Comparison of ENCODE assay signal across 8 cellular contexts in the genomic region with DNA sequence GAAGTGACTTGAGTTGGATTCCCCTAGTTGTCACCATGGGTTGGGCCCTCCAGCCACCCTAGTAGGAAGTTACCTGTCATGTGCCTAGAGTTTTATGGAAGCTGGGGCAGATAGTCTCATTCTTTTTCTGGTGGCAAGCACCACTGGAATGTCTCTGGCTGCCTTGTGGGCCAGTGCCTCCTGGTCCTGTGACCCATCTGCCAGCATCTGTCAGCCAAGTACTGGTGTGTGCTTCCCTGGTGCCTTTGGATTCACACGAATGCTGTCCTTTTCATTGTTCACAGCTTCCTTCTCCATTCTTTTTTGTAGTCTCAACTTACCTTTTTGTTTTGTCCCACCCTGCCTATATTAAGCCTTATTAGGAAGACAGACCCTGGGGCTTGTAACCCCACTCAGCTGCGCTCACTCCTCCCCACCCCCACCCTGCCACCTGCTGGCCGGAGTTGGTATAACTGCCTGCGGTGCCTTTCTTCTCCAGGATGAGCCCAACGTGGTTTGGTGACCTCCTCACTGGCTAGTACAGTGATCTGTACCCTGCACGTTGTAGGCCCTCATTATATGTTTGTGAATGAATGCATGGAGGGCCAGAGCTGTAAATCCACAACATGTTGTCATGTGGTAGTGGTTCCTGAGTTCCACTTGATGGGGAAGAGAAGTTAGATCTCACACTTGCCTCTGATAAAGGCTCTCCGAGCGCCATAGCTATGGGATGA.
DNase-seq lines count a peak whose midpoint lies in the region; ATAC-seq and TF ChIP-seq lines count a peak whose summit lies in the region.

No MANE protein-coding gene starts in this region.

- peaks cover 36% of the 10 kb centered on the region for H3K27me3 Mint-ChIP-seq in WTC11 (ENCODE audit: low read depth)
- H3K27me3 Mint-ChIP-seq in stimulated activated memory B cell treated with anti-CD40 and anti-IgM and Interleukin-4, amounts not matched to agents 10 μg/mL and 1 μg/mL and 100 μg/mL, for 72 hours: peaks cover 75% of the 10 kb centered on the region

- no peaks in the 10 kb centered on the region for H3K36me3 ChIP-seq in colonic mucosa
- H3K36me3 ChIP-seq in mesendoderm (ENCODE audit: control insufficient read depth, insufficient read depth, low read length): no peaks in the 10 kb centered on the region

- no peaks in the 10 kb centered on the region for H3K79me1 ChIP-seq in mesendoderm (ENCODE audit: low read length)

- H3K9me3 Mint-ChIP-seq in WTC11: no peaks in the 10 kb centered on the region
- no peaks in the 10 kb centered on the region for H3K9me3 Mint-ChIP-seq in stimulated activated memory B cell treated with anti-CD40 and anti-IgM and Interleukin-4, amounts not matched to agents 10 μg/mL and 1 μg/mL and 100 μg/mL, for 72 hours

- CTCF ChIA-PET in WTC11 (lab: Charles Lee): interaction anchor here (0.6 to 8.1 kb wide), 31 partner anchors 9 to 357 kb away, joined by 3 to 243 read pairs (median 5); no protein-coding TSS in a partner anchor

- no peak overlapping the region for H3K23ac ChIP-seq in mesendoderm (ENCODE audit: low read length)

- no peak overlapping the region for H3K27ac ChIP-seq in colonic mucosa
- no peak overlapping the region for H3K27ac ChIP-seq in mesendoderm (ENCODE audit: low read depth, low read length)

- H2BK15ac ChIP-seq in mesendoderm (replicated peaks; ENCODE audit: low read depth): no peak overlapping the region

- WGBS in mesendoderm (ENCODE audit: extremely low coverage, insufficient coverage, low lambda C conversion rate): no CpG with 5 or more reads among the region's 8 CpGs

- H3K18ac ChIP-seq in mesendoderm (ENCODE audit: low read length): no peak overlapping the region

- H3K9me3 ChIP-seq in colonic mucosa: no peaks in the 10 kb centered on the region

- H3K4me3 ChIP-seq in colonic mucosa: no peak overlapping the region
- no peak overlapping the region for H3K4me3 ChIP-seq in mesendoderm (ENCODE audit: low read length)

- H3K36me3 Mint-ChIP-seq in WTC11: 0 out of 2 replicates have a peak, but pooled peaks cover 3% of the 10 kb centered on the region
- peaks cover 4% of the 10 kb centered on the region for H3K36me3 Mint-ChIP-seq in stimulated activated memory B cell treated with anti-CD40 and anti-IgM and Interleukin-4, amounts not matched to agents 10 μg/mL and 1 μg/mL and 100 μg/mL, for 72 hours

- no peak overlapping the region for H4K5ac ChIP-seq in mesendoderm (ENCODE audit: low read length)

- H3K9ac ChIP-seq in colonic mucosa (ENCODE audit: low read depth in 2 of 2, low read length in 2 of 2) (no peak overlapping the region), mesendoderm (ENCODE audit: low read length) (no peak overlapping the region)

- H3K4me1 Mint-ChIP-seq in WTC11: peaks cover 40% of the 10 kb centered on the region
- H3K4me1 Mint-ChIP-seq in stimulated activated memory B cell treated with anti-CD40 and anti-IgM and Interleukin-4, amounts not matched to agents 10 μg/mL and 1 μg/mL and 100 μg/mL, for 72 hours: peaks cover 28% of the 10 kb centered on the region

- POLR2A ChIA-PET in WTC11 (lab: Charles Lee): no interaction called here

- H4K8ac ChIP-seq in mesendoderm (ENCODE audit: low read depth, low read length): no peak overlapping the region

- peak; percentile 82 for DNase-seq in DMS53 (lab: John Stamatoyannopoulos, UW)
- peak; percentile 83 for DNase-seq in WTC11 (ENCODE audit: low spot score)
- DNase-seq in colonic mucosa: peak; percentile 65
- DNase-seq in mesendoderm: peak; percentile 62

- H3K4me3 Mint-ChIP-seq in WTC11: no peak overlapping the region
- H3K4me3 Mint-ChIP-seq in stimulated activated memory B cell treated with anti-CD40 and anti-IgM and Interleukin-4, amounts not matched to agents 10 μg/mL and 1 μg/mL and 100 μg/mL, for 72 hours: no peak overlapping the region

- no peaks in the 10 kb centered on the region for H3K79me2 ChIP-seq in mesendoderm (ENCODE audit: control insufficient read depth, insufficient read depth, low read length)

- no peak overlapping the region for H2AK5ac ChIP-seq in mesendoderm (ENCODE audit: low read length)

- no peak overlapping the region for H3K4ac ChIP-seq in mesendoderm (ENCODE audit: low read depth, low read length)

- H3K4me1 ChIP-seq in colonic mucosa (peaks cover 3% of the 10 kb centered on the region), mesendoderm (ENCODE audit: control insufficient read depth, low read depth, low read length) (peaks cover 4% of the 10 kb centered on the region)

- intact Hi-C loops in colonic mucosa (cut with DNase I): loop anchor here (5.0 to 10.0 kb wide), 2 partner anchors 68 to 131 kb away; no protein-coding TSS in a partner anchor

- H2BK5ac ChIP-seq in mesendoderm (ENCODE audit: low read length): no peak overlapping the region

- no peak overlapping the region for H2BK120ac ChIP-seq in mesendoderm (ENCODE audit: low read depth, low read length)

- ATAC-seq in WTC11 (peak; percentile 6; the same call in 1 of the 2 replicates), HG02981 (IDR thresholded peaks at IDR 0.05; ENCODE audit: unreplicated experiment) (no peak), HG03469 (IDR thresholded peaks at IDR 0.05; ENCODE audit: unreplicated experiment) (no peak)
- ATAC-seq in stimulated activated memory B cell treated with anti-CD40 and anti-IgM and Interleukin-4, amounts not matched to agents 10 μg/mL and 1 μg/mL and 100 μg/mL, for 72 hours: peak; percentile 49

- peak; percentile 99 for TF ChIP-seq CTCF in LNCAP (IDR thresholded peaks at IDR 0.05)
- peak; percentile 92 for TF ChIP-seq CTCF in WTC11 (IDR thresholded peaks at IDR 0.05)
- peak; percentile 88 for TF ChIP-seq CTCF in colonic mucosa (IDR thresholded peaks at IDR 0.05)

- peaks cover 24% of the 10 kb centered on the region for H3K27me3 ChIP-seq in colonic mucosa
- H3K27me3 ChIP-seq in mesendoderm (ENCODE audit: insufficient read depth, low read length, poor library complexity): peaks cover 6% of the 10 kb centered on the region

- H3K27ac Mint-ChIP-seq in WTC11: no peak overlapping the region
- H3K27ac Mint-ChIP-seq in stimulated activated memory B cell treated with anti-CD40 and anti-IgM and Interleukin-4, amounts not matched to agents 10 μg/mL and 1 μg/mL and 100 μg/mL, for 72 hours: no peak overlapping the region

- H3K56ac ChIP-seq in mesendoderm (ENCODE audit: low read length): no peak overlapping the region

- H3K4me2 ChIP-seq in mesendoderm (ENCODE audit: low read length): no peak overlapping the region

TF ChIP-seq in WTC11, 78 proteins besides CTCF, POLR2A, EP300 and RAD21:
- TF ChIP-seq ZNF219 (CRISPR knock-in tag; IDR thresholded peaks at IDR 0.05; ENCODE audit: borderline replicate concordance) (no peak), MXD4 (CRISPR knock-in tag; IDR thresholded peaks at IDR 0.05; ENCODE audit: borderline replicate concordance) (no peak), ZNF416 (CRISPR knock-in tag; IDR thresholded peaks at IDR 0.05) (no peak), JUN (CRISPR knock-in tag; IDR thresholded peaks at IDR 0.05) (no peak), ZBTB21 (CRISPR knock-in tag; IDR thresholded peaks at IDR 0.05; ENCODE audit: borderline replicate concordance) (no peak), ESRRA (CRISPR knock-in tag; IDR thresholded peaks at IDR 0.05; ENCODE audit: borderline replicate concordance) (no peak)
- TF ChIP-seq, protein P1, sequence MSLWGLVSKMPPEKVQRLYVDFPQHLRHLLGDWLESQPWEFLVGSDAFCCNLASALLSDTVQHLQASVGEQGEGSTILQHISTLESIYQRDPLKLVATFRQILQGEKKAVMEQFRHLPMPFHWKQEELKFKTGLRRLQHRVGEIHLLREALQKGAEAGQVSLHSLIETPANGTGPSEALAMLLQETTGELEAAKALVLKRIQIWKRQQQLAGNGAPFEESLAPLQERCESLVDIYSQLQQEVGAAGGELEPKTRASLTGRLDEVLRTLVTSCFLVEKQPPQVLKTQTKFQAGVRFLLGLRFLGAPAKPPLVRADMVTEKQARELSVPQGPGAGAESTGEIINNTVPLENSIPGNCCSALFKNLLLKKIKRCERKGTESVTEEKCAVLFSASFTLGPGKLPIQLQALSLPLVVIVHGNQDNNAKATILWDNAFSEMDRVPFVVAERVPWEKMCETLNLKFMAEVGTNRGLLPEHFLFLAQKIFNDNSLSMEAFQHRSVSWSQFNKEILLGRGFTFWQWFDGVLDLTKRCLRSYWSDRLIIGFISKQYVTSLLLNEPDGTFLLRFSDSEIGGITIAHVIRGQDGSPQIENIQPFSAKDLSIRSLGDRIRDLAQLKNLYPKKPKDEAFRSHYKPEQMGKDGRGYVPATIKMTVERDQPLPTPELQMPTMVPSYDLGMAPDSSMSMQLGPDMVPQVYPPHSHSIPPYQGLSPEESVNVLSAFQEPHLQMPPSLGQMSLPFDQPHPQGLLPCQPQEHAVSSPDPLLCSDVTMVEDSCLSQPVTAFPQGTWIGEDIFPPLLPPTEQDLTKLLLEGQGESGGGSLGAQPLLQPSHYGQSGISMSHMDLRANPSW (CRISPR knock-in tag; conservative IDR thresholded peaks at IDR 0.05; ENCODE audit: low read depth): no peak
- TF ChIP-seq, protein P2, sequence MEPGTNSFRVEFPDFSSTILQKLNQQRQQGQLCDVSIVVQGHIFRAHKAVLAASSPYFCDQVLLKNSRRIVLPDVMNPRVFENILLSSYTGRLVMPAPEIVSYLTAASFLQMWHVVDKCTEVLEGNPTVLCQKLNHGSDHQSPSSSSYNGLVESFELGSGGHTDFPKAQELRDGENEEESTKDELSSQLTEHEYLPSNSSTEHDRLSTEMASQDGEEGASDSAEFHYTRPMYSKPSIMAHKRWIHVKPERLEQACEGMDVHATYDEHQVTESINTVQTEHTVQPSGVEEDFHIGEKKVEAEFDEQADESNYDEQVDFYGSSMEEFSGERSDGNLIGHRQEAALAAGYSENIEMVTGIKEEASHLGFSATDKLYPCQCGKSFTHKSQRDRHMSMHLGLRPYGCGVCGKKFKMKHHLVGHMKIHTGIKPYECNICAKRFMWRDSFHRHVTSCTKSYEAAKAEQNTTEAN (CRISPR knock-in tag; IDR thresholded peaks at IDR 0.05): no peak
- TF ChIP-seq, protein P3, sequence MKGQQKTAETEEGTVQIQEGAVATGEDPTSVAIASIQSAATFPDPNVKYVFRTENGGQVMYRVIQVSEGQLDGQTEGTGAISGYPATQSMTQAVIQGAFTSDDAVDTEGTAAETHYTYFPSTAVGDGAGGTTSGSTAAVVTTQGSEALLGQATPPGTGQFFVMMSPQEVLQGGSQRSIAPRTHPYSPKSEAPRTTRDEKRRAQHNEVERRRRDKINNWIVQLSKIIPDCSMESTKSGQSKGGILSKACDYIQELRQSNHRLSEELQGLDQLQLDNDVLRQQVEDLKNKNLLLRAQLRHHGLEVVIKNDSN (CRISPR knock-in tag; IDR thresholded peaks at IDR 0.05): no peak

Comparison
In these comparisons a context has a peak if more than half of its experiments do, and no peak if none do; other contexts are left out.
1. ATAC-seq: peak in WTC11 (single experiment) and stimulated activated memory B cell treated with anti-CD40 and anti-IgM and Interleukin-4, amounts not matched to agents 10 μg/mL and 1 μg/mL and 100 μg/mL, for 72 hours (single experiment); none in HG02981 (single experiment) and HG03469 (single experiment).
2. Peak in every context shown above with its lines, with median percentiles within 50 percentile points of each other: DNase-seq and CTCF ChIP-seq.